ENCODE assay signal across 8 cellular contexts in the genomic region with DNA sequence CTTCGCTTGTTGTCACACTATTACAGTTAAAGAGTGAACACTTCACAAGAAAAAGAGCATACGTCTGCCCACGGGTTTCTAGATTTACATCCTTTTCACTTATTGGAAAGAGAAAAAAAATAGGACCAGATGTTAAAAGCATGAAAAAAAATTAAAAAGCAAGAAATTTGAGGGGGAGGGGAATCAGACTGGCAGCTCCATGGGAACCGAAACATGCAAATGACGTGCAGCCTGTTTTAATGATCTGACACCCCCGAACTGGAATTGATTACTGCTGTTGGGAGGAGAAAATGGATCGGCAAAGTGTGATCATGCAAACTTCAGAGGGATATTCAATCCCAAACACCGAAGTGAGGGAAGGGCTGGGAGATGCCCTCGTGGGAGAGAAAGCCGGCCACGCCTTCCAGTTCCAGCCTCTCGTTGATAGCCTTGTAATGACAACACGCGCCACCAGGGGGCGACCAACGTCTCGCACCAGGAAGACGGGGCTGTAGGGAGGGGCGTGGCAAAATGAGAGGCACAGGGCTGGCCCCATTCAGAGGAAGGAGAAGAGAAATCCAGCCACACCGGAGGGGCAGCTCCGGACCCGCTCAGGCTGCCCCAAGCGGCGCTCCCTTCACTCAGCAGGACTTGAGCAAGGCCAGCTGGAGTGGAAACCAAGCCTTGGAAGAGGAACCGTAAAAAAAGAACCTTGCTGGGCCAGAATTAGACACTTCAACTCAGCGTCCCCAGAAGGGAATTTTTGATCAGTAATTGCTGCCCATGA. TPM values are rescaled to one million over a fixed set of nuclear protein-coding genes. Genes with fewer than 3 reads are reported as not detected.
DNase-seq lines count a peak whose midpoint lies in the region; ATAC-seq and TF ChIP-seq lines count a peak whose summit lies in the region.

No MANE protein-coding gene starts in this region.

- DNase-seq in NCI-H524 (lab: John Stamatoyannopoulos, UW): peak; percentile 88 to 91
- DNase-seq in activated CD4-positive, alpha-beta T cell treated with anti-CD3 and anti-CD28 coated beads for 48 hours: peak; percentile 96
- peak; percentile 96 for DNase-seq in colonic mucosa
- peak; percentile 93 to 98 for DNase-seq in left lung
- DNase-seq in stimulated activated CD4-positive, alpha-beta T cell treated with anti-CD3 and anti-CD28 coated beads, Interleukin-4, amount 100 ng/mL, for 1 hour: peak; percentile 94

- no peaks in the 10 kb centered on the region for H3K4me1 ChIP-seq in colonic mucosa
- peaks cover 0 to 8% of the 10 kb centered on the region in 2 donors for H3K4me1 ChIP-seq in left lung

- H3K27ac ChIP-seq in C4-2B (no peak overlapping the region), colonic mucosa (no peak overlapping the region), left lung (no peak overlapping the region)

- H3K36me3 ChIP-seq in colonic mucosa (no peaks in the 10 kb centered on the region), left lung (no peaks in the 10 kb centered on the region)

- TF ChIP-seq CTCF in C4-2B (conservative IDR thresholded peaks at IDR 0.05): peak; percentile 98
- peak; percentile 91 for TF ChIP-seq CTCF in colonic mucosa (IDR thresholded peaks at IDR 0.05)
- peak; percentile 95 to 97 for TF ChIP-seq CTCF in left lung (IDR thresholded peaks at IDR 0.05)

- no peaks in the 10 kb centered on the region for H3K27me3 ChIP-seq in colonic mucosa
- peaks cover 0 to 2% of the 10 kb centered on the region in 2 donors for H3K27me3 ChIP-seq in left lung

- ATAC-seq in GM19328 (IDR thresholded peaks at IDR 0.05; ENCODE audit: unreplicated experiment) (peak; percentile 90), HG03442 (IDR thresholded peaks at IDR 0.05; ENCODE audit: unreplicated experiment) (peak; percentile 94), left lung (peak; percentile 99)

- no peak overlapping the region for H3K4me3 ChIP-seq in colonic mucosa
- H3K4me3 ChIP-seq in left lung: peak overlapping the region in 1 of 2 donors; percentile 6

- H3K9ac ChIP-seq in colonic mucosa (ENCODE audit: low read depth in 2 of 2, low read length in 2 of 2): no peak overlapping the region

- intact Hi-C loops in colonic mucosa (cut with DNase I): loop anchor here (10.0 kb wide), 2 partner anchors 85 to 425 kb away; no protein-coding TSS in a partner anchor
- intact Hi-C loops in left lung (cut with DNase I): loop anchor here (10.0 kb wide), 2 partner anchors 225 to 435 kb away; no protein-coding TSS in a partner anchor

- H3K9me3 ChIP-seq in colonic mucosa (no peaks in the 10 kb centered on the region), left lung (no peaks in the 10 kb centered on the region)

RNA-seq across cellular contexts. Expression of gene SYT13, which starts 53.8 kb away (rescaled TPM):
- total RNA-seq in colonic mucosa (10 to 100 TPM; 23.4 to 31.5 TPM), left lung (under 1 TPM; 0.21 to 0.32 TPM)

Comparison
In these comparisons a context has a peak if more than half of its experiments do, and no peak if none do; other contexts are left out.
1. RNA of gene SYT13, which starts 53.8 kb away (total RNA-seq): 23.4 to 31.5 TPM in colonic mucosa; 0.21 to 0.32 TPM in left lung; every median in the first group is over 10 times any median in the second.
2. Peak in every context shown above with its lines, with median percentiles within 50 percentile points of each other: CTCF ChIP-seq, ATAC-seq and DNase-seq.